Comparison of ENCODE assay signal across 11 cellular contexts in genomic region chr10:124619802-124620490, GRCh38.
DNase-seq lines count a peak whose midpoint lies in the region; ATAC-seq and TF ChIP-seq lines count a peak whose summit lies in the region.
"Had no signal": no experiment of that assay in that cellular context is flagged by ENCODE, and none has a peak within 500 bp of the region (broad histone marks: within the 10 kb centered on the region; RNA-seq: fewer than 3 reads in every experiment).

No MANE protein-coding gene starts in this region.

- no peak overlapping the region for H2BK15ac ChIP-seq in IMR-90 (ENCODE audit: low read depth, low read length)

- no peak overlapping the region for H2BK120ac ChIP-seq in IMR-90 (ENCODE audit: low read depth, low read length)

- no peaks in the 10 kb centered on the region for H3K27me3 Mint-ChIP-seq in memory B cell

- in situ Hi-C loops in IMR-90 (cut with MboI; ENCODE audit: low sequenced_read_pairs), result no loop called here
- in situ Hi-C loops in HAP-1 (cut with MboI; ENCODE audit: low sequenced_read_pairs), result no loop called here

- peaks cover 81% of the 10 kb centered on the region for H3K79me2 ChIP-seq in DND-41 (ENCODE audit: insufficient read depth, low read length)

- H2BK5ac ChIP-seq in IMR-90 (ENCODE audit: low read depth, low read length, poor library complexity, severe bottlenecking), result no peak overlapping the region

- no peak overlapping the region for H4K91ac ChIP-seq in IMR-90 (ENCODE audit: insufficient read depth, low read depth, low read length)

- H3K9ac ChIP-seq in DND-41 (ENCODE audit: low read depth, low read length) (peak overlapping the region; percentile 16; the same call in 1 of the 2 replicates), IMR-90 (ENCODE audit: low read depth, low read length) (no peak overlapping the region)

- H3K56ac ChIP-seq in IMR-90 (ENCODE audit: extremely low read depth, insufficient read depth, low read length), result no peak overlapping the region

- H3K36me3 Mint-ChIP-seq in memory B cell, result peaks cover 14% of the 10 kb centered on the region

- no peak overlapping the region for H3K4me3 ChIP-seq in DND-41 (ENCODE audit: low read depth in 1 of 2, low read length in 2 of 2)
- no peak overlapping the region for H3K4me3 ChIP-seq in IMR-90 (ENCODE audit: insufficient read depth, low read depth, low read length)
- no peak overlapping the region for H3K4me3 ChIP-seq in HAP-1

- H3K14ac ChIP-seq in IMR-90 (replicated peaks; ENCODE audit: low read depth, low read length), result no peak overlapping the region

- peaks cover 40% of the 10 kb centered on the region for H3K4me1 Mint-ChIP-seq in memory B cell

- H4K20me1 ChIP-seq in DND-41 (ENCODE audit: insufficient read depth, low read length) (0 out of 2 replicates have a peak, but pooled peaks cover 10% of the 10 kb centered on the region), IMR-90 (ENCODE audit: insufficient read depth, low read length) (no peaks in the 10 kb centered on the region; the same call in 1 of the 2 replicates)

- no peak overlapping the region for H3K23ac ChIP-seq in IMR-90 (ENCODE audit: low read depth, low read length)

- CTCF ChIA-PET in IMR-90 (lab: Yijun Ruan, JAX), result no interaction called here

- TF ChIP-seq CTCF in DND-41 (IDR thresholded peaks at IDR 0.05; ENCODE audit: borderline replicate concordance, extremely low read depth, low read length, poor library complexity, severe bottlenecking) (no peak), IMR-90 (conservative IDR thresholded peaks at IDR 0.05; ENCODE audit: low read depth, low read length) (no peak)

- no peaks in the 10 kb centered on the region; the same call in 1 of the 2 replicates for H3K9me1 ChIP-seq in IMR-90 (ENCODE audit: insufficient read depth, low read length)

- H3K27ac ChIP-seq in DND-41 (ENCODE audit: low read length) (peak overlapping the region; percentile 95), IMR-90 (ENCODE audit: insufficient read depth, low read length) (no peak overlapping the region)

- DNase-seq in DND-41, result no peak
- DNase-seq in IMR-90, result no peak
- no peak for DNase-seq in memory B cell (ENCODE audit: low spot score in 2 of 2)
- no peak for DNase-seq in HPDE6-E6E7 (ENCODE audit: extremely low spot score)
- no peak for DNase-seq in HAP-1 (ENCODE audit: low spot score in 2 of 2)
- no peak for DNase-seq in ecto neural progenitor cell (ENCODE audit: low spot score)
- DNase-seq: AML-193, amniotic stem cell, NCI-H748 treated with DMSO at 0.1 percent for 48 hours had no signal

- H4K5ac ChIP-seq in IMR-90 (ENCODE audit: low read depth, low read length), result no peak overlapping the region

- POLR2A ChIA-PET in IMR-90 (lab: Charles Lee; ENCODE audit: unreplicated experiment), result no interaction called here

- no peak for TF ChIP-seq RAD21 in IMR-90 (IDR thresholded peaks at IDR 0.05; ENCODE audit: low read length)

- H3K9me3 ChIP-seq in DND-41 (ENCODE audit: insufficient read depth, low read length, severe bottlenecking), result no peaks in the 10 kb centered on the region
- no peaks in the 10 kb centered on the region for H3K9me3 ChIP-seq in IMR-90 (ENCODE audit: control insufficient read depth, insufficient read depth, low read length)
- H3K9me3 ChIP-seq in HAP-1, result no peaks in the 10 kb centered on the region

- dilution Hi-C loops in IMR-90 (cut with HindIII; ENCODE audit: low sequenced_read_pairs, unreplicated experiment), result no loop called here

- H3K79me1 ChIP-seq in IMR-90 (ENCODE audit: low read depth in 1 of 2, low read length in 2 of 2), result no peaks in the 10 kb centered on the region

- H3K27me3 ChIP-seq in DND-41 (ENCODE audit: insufficient read depth, low read length, poor library complexity) (no peaks in the 10 kb centered on the region), IMR-90 (ENCODE audit: control insufficient read depth, insufficient read depth, low read length) (no peaks in the 10 kb centered on the region), HAP-1 (ENCODE audit: low read depth) (no peaks in the 10 kb centered on the region)

- no peak overlapping the region for H3K18ac ChIP-seq in IMR-90 (ENCODE audit: low read depth, low read length)

- no TSS peak for BruUV-seq in IMR-90 (replicated peaks; lab: Mats Ljungman, UMichigan)

- H3K4me2 ChIP-seq in DND-41 (ENCODE audit: insufficient read depth, low read length) (no peak overlapping the region), IMR-90 (ENCODE audit: low read depth, low read length) (no peak overlapping the region)

- no peak overlapping the region for H2AK5ac ChIP-seq in IMR-90 (ENCODE audit: low read depth, low read length)

- TF ChIP-seq POLR2A in IMR-90 (IDR thresholded peaks at IDR 0.05; ENCODE audit: low read depth, low read length), result no peak

- H2BK20ac ChIP-seq in IMR-90 (ENCODE audit: low read depth, low read length), result no peak overlapping the region

- H3K36me3 ChIP-seq in DND-41 (ENCODE audit: insufficient read depth, low read length) (peaks cover 86% of the 10 kb centered on the region), IMR-90 (ENCODE audit: control insufficient read depth, insufficient read depth, low read length) (peaks cover 2% of the 10 kb centered on the region; the same call in 1 of the 2 replicates), HAP-1 (replicated peaks) (no peaks in the 10 kb centered on the region; the same call in 1 of the 2 replicates)

- H3K9me3 Mint-ChIP-seq in memory B cell, result no peaks in the 10 kb centered on the region

- no peak overlapping the region for H4K8ac ChIP-seq in IMR-90 (ENCODE audit: low read depth in 2 of 2, low read length in 2 of 2)

- H3K4me1 ChIP-seq in DND-41 (ENCODE audit: insufficient read depth, low read length) (peaks cover 35% of the 10 kb centered on the region), IMR-90 (ENCODE audit: control insufficient read depth, insufficient read depth, low read length) (peaks cover 2% of the 10 kb centered on the region; the same call in 1 of the 2 replicates), HAP-1 (no peaks in the 10 kb centered on the region)

- no peak overlapping the region for H2AFZ ChIP-seq in DND-41 (ENCODE audit: low read depth, low read length)
- H2AFZ ChIP-seq in IMR-90 (replicated peaks; ENCODE audit: low read length, poor library complexity), result no peak overlapping the region

- intact Hi-C loops in IMR-90 (cut with micrococcal nuclease), result no loop called here

- ATAC-seq in DND-41 (ENCODE audit: insufficient read depth, low read depth) (no peak), GM21381 (IDR thresholded peaks at IDR 0.05; ENCODE audit: unreplicated experiment) (peak; percentile 48), IMR-90 (ENCODE audit: low read depth) (no peak), memory B cell (ENCODE audit: low read depth) (peak; percentile 47), HG03565 (IDR thresholded peaks at IDR 0.05; ENCODE audit: unreplicated experiment) (no peak)

- peak overlapping the region; percentile 95 for H3K27ac Mint-ChIP-seq in memory B cell

- H2AK9ac ChIP-seq in IMR-90 (replicated peaks; ENCODE audit: low read depth, low read length, poor library complexity), result peak overlapping the region; percentile 40

- H3K4me3 Mint-ChIP-seq in memory B cell, result peak overlapping the region; percentile 81

- 100% methylated on average over 2 of the region's 26 CpGs; no CpG with 5 or more reads in 1 of the 2 experiments for WGBS in IMR-90 (ENCODE audit: extremely low coverage in 2 of 2, insufficient read length in 1 of 2), 2 experiments

- H3K4ac ChIP-seq in IMR-90 (ENCODE audit: low read depth, low read length), result no peak overlapping the region

TF ChIP-seq in IMR-90, 13 proteins besides CTCF, POLR2A, EP300 and RAD21:
- TF ChIP-seq RCOR1 (IDR thresholded peaks at IDR 0.05; ENCODE audit: insufficient replicate concordance, low read length), result no peak
- TF ChIP-seq SMC3 (IDR thresholded peaks at IDR 0.05; ENCODE audit: low read depth, low read length), result no peak
- no peak for TF ChIP-seq NFE2L2 (IDR thresholded peaks at IDR 0.05; ENCODE audit: low read depth, low read length)
- no peak for TF ChIP-seq MAZ (IDR thresholded peaks at IDR 0.05; ENCODE audit: borderline replicate concordance, low read depth, low read length)
- TF ChIP-seq BHLHE40 (IDR thresholded peaks at IDR 0.05; ENCODE audit: low read depth, low read length), result no peak
- no peak for TF ChIP-seq ELK1 (IDR thresholded peaks at IDR 0.05; ENCODE audit: borderline replicate concordance, low read depth, low read length)
- no peak for TF ChIP-seq CEBPB (IDR thresholded peaks at IDR 0.05; ENCODE audit: low read depth, low read length)
- TF ChIP-seq CHD1 (IDR thresholded peaks at IDR 0.05; ENCODE audit: low read depth, low read length), result no peak
- no peak for TF ChIP-seq FOS (IDR thresholded peaks at IDR 0.05; ENCODE audit: low read depth, low read length)
- TF ChIP-seq RFX5 (IDR thresholded peaks at IDR 0.05; ENCODE audit: low read depth, low read length), result no peak
TF ChIP-seq in IMR-90: peak in this region for 0.

Comparison
In these comparisons a context has a peak if more than half of its experiments do, and no peak if none do; other contexts are left out.
1. ATAC-seq: peak in GM21381 (single experiment) and memory B cell (single experiment); none in DND-41 (single experiment), IMR-90 (single experiment) and HG03565 (single experiment).